5 cellular contexts compared by ENCODE assay signal in the genomic region with DNA sequence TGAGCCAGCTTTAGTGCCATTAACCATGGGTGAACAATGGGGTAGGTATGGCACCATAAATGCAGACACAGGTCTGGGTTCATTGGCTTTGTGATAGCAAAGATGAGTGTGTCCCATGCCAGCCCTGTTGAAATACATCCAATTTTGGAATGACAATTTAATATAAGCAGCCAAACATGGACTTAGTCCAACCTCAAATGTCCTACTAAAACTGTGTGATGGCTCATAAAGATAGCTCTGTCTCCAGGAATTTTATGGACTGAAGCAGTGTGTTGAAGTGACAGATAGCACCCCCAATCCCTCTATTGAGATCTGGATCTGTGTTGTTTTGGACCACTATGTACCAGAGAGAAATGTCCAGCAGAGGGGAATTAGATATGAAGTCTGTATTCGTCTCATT.
"Had no signal": no experiment of that assay in that cellular context is flagged by ENCODE, and none has a peak within 500 bp of the region (broad histone marks: within the 10 kb centered on the region; RNA-seq: fewer than 3 reads in every experiment).

No MANE protein-coding gene starts in this region.

- H3K27ac Mint-ChIP-seq: GM23338 had no signal

- H3K4me3 ChIP-seq: GM23338, K562 had no signal

- H3K9me3 Mint-ChIP-seq: H9 had no signal

- H3K4me3 Mint-ChIP-seq: GM23338, H9 had no signal

- DNase-seq: H9, HCEC 1CT, IMR-90 had no signal
